2 cellular contexts compared by ENCODE assay signal in genomic region chr5:150579462-150580400, GRCh38.
TF ChIP-seq lines count a peak whose summit lies in the region.

No MANE protein-coding gene starts in this region.

TF ChIP-seq in SK-N-SH, 30 proteins besides CTCF, POLR2A, EP300 and RAD21 (continued from another document):
- peak; percentile 87 for TF ChIP-seq REST (IDR thresholded peaks at IDR 0.05; ENCODE audit: low read depth, low read length)

TF ChIP-seq in SK-N-SH treated with all-trans-retinoic acid at 6 μM for 48 hours, 23 proteins besides CTCF, POLR2A, EP300 and RAD21 (continued from another document):
- TF ChIP-seq, protein P1, sequence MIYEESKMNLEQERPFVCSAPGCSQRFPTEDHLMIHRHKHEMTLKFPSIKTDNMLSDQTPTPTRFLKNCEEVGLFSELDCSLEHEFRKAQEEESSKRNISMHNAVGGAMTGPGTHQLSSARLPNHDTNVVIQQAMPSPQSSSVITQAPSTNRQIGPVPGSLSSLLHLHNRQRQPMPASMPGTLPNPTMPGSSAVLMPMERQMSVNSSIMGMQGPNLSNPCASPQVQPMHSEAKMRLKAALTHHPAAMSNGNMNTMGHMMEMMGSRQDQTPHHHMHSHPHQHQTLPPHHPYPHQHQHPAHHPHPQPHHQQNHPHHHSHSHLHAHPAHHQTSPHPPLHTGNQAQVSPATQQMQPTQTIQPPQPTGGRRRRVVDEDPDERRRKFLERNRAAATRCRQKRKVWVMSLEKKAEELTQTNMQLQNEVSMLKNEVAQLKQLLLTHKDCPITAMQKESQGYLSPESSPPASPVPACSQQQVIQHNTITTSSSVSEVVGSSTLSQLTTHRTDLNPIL (CRISPR knock-in tag; IDR thresholded peaks at IDR 0.05; ENCODE audit: low read depth) = no peak
- TF ChIP-seq, protein P2, sequence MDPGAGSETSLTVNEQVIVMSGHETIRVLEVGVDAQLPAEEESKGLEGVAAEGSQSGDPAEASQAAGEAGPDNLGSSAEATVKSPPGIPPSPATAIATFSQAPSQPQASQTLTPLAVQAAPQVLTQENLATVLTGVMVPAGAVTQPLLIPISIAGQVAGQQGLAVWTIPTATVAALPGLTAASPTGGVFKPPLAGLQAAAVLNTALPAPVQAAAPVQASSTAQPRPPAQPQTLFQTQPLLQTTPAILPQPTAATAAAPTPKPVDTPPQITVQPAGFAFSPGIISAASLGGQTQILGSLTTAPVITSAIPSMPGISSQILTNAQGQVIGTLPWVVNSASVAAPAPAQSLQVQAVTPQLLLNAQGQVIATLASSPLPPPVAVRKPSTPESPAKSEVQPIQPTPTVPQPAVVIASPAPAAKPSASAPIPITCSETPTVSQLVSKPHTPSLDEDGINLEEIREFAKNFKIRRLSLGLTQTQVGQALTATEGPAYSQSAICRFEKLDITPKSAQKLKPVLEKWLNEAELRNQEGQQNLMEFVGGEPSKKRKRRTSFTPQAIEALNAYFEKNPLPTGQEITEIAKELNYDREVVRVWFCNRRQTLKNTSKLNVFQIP (CRISPR knock-in tag; IDR thresholded peaks at IDR 0.05; ENCODE audit: borderline replicate concordance, low read depth) = no peak
- TF ChIP-seq BACH2 (CRISPR knock-in tag; IDR thresholded peaks at IDR 0.05; ENCODE audit: borderline replicate concordance) = no peak
- TF ChIP-seq TSHZ2 (CRISPR knock-in tag; IDR thresholded peaks at IDR 0.05) = no peak
- TF ChIP-seq ZFP30 (CRISPR knock-in tag; IDR thresholded peaks at IDR 0.05) = no peak
- TF ChIP-seq SNAI2 (CRISPR knock-in tag; IDR thresholded peaks at IDR 0.05) = no peak
- TF ChIP-seq, protein P3, sequence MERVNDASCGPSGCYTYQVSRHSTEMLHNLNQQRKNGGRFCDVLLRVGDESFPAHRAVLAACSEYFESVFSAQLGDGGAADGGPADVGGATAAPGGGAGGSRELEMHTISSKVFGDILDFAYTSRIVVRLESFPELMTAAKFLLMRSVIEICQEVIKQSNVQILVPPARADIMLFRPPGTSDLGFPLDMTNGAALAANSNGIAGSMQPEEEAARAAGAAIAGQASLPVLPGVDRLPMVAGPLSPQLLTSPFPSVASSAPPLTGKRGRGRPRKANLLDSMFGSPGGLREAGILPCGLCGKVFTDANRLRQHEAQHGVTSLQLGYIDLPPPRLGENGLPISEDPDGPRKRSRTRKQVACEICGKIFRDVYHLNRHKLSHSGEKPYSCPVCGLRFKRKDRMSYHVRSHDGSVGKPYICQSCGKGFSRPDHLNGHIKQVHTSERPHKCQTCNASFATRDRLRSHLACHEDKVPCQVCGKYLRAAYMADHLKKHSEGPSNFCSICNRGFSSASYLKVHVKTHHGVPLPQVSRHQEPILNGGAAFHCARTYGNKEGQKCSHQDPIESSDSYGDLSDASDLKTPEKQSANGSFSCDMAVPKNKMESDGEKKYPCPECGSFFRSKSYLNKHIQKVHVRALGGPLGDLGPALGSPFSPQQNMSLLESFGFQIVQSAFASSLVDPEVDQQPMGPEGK (CRISPR knock-in tag; IDR thresholded peaks at IDR 0.05; ENCODE audit: borderline replicate concordance) = no peak
